ENCODE assay signal across 1 cellular context in genomic region chr11:2839395-2839941, GRCh38.
TF ChIP-seq lines count a peak whose summit lies in the region.

No MANE protein-coding gene starts in this region.

TF ChIP-seq in HepG2, 621 proteins besides CTCF, POLR2A, EP300 and RAD21 (continued from another document and continues in another):
- TF ChIP-seq ZNF781 (CRISPR knock-in tag; IDR thresholded peaks at IDR 0.05; ENCODE audit: borderline replicate concordance, not compliant biosample characterization) = no peak
- TF ChIP-seq, protein P1, sequence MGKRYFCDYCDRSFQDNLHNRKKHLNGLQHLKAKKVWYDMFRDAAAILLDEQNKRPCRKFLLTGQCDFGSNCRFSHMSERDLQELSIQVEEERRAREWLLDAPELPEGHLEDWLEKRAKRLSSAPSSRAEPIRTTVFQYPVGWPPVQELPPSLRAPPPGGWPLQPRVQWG (CRISPR knock-in tag; IDR thresholded peaks at IDR 0.05; ENCODE audit: borderline replicate concordance, low read depth) = no peak
- no peak for TF ChIP-seq ZNF350 (CRISPR knock-in tag; IDR thresholded peaks at IDR 0.05; ENCODE audit: borderline replicate concordance, low read depth)
- TF ChIP-seq, protein P2, sequence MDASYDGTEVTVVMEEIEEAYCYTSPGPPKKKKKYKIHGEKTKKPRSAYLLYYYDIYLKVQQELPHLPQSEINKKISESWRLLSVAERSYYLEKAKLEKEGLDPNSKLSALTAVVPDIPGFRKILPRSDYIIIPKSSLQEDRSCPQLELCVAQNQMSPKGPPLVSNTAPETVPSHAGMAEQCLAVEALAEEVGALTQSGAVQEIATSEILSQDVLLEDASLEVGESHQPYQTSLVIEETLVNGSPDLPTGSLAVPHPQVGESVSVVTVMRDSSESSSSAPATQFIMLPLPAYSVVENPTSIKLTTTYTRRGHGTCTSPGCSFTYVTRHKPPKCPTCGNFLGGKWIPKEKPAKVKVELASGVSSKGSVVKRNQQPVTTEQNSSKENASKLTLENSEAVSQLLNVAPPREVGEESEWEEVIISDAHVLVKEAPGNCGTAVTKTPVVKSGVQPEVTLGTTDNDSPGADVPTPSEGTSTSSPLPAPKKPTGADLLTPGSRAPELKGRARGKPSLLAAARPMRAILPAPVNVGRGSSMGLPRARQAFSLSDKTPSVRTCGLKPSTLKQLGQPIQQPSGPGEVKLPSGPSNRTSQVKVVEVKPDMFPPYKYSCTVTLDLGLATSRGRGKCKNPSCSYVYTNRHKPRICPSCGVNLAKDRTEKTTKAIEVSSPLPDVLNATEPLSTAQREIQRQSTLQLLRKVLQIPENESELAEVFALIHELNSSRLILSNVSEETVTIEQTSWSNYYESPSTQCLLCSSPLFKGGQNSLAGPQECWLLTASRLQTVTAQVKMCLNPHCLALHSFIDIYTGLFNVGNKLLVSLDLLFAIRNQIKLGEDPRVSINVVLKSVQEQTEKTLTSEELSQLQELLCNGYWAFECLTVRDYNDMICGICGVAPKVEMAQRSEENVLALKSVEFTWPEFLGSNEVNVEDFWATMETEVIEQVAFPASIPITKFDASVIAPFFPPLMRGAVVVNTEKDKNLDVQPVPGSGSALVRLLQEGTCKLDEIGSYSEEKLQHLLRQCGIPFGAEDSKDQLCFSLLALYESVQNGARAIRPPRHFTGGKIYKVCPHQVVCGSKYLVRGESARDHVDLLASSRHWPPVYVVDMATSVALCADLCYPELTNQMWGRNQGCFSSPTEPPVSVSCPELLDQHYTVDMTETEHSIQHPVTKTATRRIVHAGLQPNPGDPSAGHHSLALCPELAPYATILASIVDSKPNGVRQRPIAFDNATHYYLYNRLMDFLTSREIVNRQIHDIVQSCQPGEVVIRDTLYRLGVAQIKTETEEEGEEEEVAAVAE (CRISPR knock-in tag; IDR thresholded peaks at IDR 0.05; ENCODE audit: borderline replicate concordance) = no peak
- TF ChIP-seq HOXA7 (CRISPR knock-in tag; IDR thresholded peaks at IDR 0.05) = no peak
- TF ChIP-seq HIVEP1 (CRISPR knock-in tag; IDR thresholded peaks at IDR 0.05) = no peak
- no peak for TF ChIP-seq PAF1 (CRISPR knock-in tag; IDR thresholded peaks at IDR 0.05)
- no peak for TF ChIP-seq ISX (CRISPR knock-in tag; conservative IDR thresholded peaks at IDR 0.05)
- TF ChIP-seq, protein P3, sequence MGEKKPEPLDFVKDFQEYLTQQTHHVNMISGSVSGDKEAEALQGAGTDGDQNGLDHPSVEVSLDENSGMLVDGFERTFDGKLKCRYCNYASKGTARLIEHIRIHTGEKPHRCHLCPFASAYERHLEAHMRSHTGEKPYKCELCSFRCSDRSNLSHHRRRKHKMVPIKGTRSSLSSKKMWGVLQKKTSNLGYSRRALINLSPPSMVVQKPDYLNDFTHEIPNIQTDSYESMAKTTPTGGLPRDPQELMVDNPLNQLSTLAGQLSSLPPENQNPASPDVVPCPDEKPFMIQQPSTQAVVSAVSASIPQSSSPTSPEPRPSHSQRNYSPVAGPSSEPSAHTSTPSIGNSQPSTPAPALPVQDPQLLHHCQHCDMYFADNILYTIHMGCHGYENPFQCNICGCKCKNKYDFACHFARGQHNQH (CRISPR knock-in tag; IDR thresholded peaks at IDR 0.05) = peak; percentile 65
- TF ChIP-seq ZNF143 (CRISPR knock-in tag; IDR thresholded peaks at IDR 0.05) = no peak
- TF ChIP-seq BCL3 (CRISPR knock-in tag; IDR thresholded peaks at IDR 0.05) = no peak
- TF ChIP-seq ZBTB37 (CRISPR knock-in tag; IDR thresholded peaks at IDR 0.05) = no peak
- no peak for TF ChIP-seq ZNF260 (CRISPR knock-in tag; IDR thresholded peaks at IDR 0.05; ENCODE audit: borderline replicate concordance, low read depth)
- TF ChIP-seq HBP1 (CRISPR knock-in tag; IDR thresholded peaks at IDR 0.05; ENCODE audit: low read depth) = no peak
- TF ChIP-seq NR0B2 (CRISPR knock-in tag; IDR thresholded peaks at IDR 0.05) = no peak
- no peak for TF ChIP-seq PPARG (CRISPR knock-in tag; conservative IDR thresholded peaks at IDR 0.05)
- no peak for TF ChIP-seq SMAD3 (CRISPR knock-in tag; IDR thresholded peaks at IDR 0.05)
- TF ChIP-seq SKIL (CRISPR knock-in tag; IDR thresholded peaks at IDR 0.05; ENCODE audit: borderline replicate concordance) = no peak
- TF ChIP-seq ZNF225 (CRISPR knock-in tag; IDR thresholded peaks at IDR 0.05) = no peak
- TF ChIP-seq GPBP1L1 (CRISPR knock-in tag; IDR thresholded peaks at IDR 0.05) = no peak
- no peak for TF ChIP-seq DRAP1 (CRISPR knock-in tag; IDR thresholded peaks at IDR 0.05)
- TF ChIP-seq RELA (CRISPR knock-in tag; IDR thresholded peaks at IDR 0.05) = no peak
- TF ChIP-seq, protein P4, sequence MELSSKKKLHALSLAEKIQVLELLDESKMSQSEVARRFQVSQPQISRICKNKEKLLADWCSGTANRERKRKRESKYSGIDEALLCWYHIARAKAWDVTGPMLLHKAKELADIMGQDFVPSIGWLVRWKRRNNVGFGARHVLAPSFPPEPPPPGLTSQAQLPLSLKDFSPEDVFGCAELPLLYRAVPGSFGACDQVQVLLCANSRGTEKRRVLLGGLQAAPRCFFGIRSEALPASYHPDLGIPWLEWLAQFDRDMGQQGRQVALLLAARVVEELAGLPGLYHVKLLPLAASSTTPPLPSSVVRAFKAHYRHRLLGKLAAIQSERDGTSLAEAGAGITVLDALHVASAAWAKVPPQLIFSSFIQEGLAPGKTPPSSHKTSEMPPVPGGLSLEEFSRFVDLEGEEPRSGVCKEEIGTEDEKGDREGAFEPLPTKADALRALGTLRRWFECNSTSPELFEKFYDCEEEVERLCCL (CRISPR knock-in tag; IDR thresholded peaks at IDR 0.05; ENCODE audit: borderline replicate concordance) = no peak
- no peak for TF ChIP-seq ZNF644 (CRISPR knock-in tag; IDR thresholded peaks at IDR 0.05; ENCODE audit: low read depth)
- TF ChIP-seq MXI1 (IDR thresholded peaks at IDR 0.05; ENCODE audit: borderline replicate concordance, low read depth, low read length) = no peak; the same call in 2 of the 3 replicates
- TF ChIP-seq, protein P5, sequence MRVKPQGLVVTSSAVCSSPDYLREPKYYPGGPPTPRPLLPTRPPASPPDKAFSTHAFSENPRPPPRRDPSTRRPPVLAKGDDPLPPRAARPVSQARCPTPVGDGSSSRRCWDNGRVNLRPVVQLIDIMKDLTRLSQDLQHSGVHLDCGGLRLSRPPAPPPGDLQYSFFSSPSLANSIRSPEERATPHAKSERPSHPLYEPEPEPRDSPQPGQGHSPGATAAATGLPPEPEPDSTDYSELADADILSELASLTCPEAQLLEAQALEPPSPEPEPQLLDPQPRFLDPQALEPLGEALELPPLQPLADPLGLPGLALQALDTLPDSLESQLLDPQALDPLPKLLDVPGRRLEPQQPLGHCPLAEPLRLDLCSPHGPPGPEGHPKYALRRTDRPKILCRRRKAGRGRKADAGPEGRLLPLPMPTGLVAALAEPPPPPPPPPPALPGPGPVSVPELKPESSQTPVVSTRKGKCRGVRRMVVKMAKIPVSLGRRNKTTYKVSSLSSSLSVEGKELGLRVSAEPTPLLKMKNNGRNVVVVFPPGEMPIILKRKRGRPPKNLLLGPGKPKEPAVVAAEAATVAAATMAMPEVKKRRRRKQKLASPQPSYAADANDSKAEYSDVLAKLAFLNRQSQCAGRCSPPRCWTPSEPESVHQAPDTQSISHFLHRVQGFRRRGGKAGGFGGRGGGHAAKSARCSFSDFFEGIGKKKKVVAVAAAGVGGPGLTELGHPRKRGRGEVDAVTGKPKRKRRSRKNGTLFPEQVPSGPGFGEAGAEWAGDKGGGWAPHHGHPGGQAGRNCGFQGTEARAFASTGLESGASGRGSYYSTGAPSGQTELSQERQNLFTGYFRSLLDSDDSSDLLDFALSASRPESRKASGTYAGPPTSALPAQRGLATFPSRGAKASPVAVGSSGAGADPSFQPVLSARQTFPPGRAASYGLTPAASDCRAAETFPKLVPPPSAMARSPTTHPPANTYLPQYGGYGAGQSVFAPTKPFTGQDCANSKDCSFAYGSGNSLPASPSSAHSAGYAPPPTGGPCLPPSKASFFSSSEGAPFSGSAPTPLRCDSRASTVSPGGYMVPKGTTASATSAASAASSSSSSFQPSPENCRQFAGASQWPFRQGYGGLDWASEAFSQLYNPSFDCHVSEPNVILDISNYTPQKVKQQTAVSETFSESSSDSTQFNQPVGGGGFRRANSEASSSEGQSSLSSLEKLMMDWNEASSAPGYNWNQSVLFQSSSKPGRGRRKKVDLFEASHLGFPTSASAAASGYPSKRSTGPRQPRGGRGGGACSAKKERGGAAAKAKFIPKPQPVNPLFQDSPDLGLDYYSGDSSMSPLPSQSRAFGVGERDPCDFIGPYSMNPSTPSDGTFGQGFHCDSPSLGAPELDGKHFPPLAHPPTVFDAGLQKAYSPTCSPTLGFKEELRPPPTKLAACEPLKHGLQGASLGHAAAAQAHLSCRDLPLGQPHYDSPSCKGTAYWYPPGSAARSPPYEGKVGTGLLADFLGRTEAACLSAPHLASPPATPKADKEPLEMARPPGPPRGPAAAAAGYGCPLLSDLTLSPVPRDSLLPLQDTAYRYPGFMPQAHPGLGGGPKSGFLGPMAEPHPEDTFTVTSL (CRISPR knock-in tag; IDR thresholded peaks at IDR 0.05; ENCODE audit: borderline replicate concordance) = no peak
- TF ChIP-seq CAMTA2 (CRISPR knock-in tag; IDR thresholded peaks at IDR 0.05; ENCODE audit: borderline replicate concordance) = no peak
- TF ChIP-seq ZNF556 (CRISPR knock-in tag; IDR thresholded peaks at IDR 0.05; ENCODE audit: borderline replicate concordance) = no peak
- TF ChIP-seq HNRNPL (IDR thresholded peaks at IDR 0.05; ENCODE audit: low read depth, low read length) = 0 out of 2 replicates have a peak, but pooled peaks have one; percentile 0
- TF ChIP-seq ZBTB42 (CRISPR knock-in tag; IDR thresholded peaks at IDR 0.05) = no peak
- TF ChIP-seq U2AF1 (optimal IDR thresholded peaks at IDR 0.05; ENCODE audit: low read depth, low read length) = no peak
